ENCODE assay signal across 8 cellular contexts in the genomic region with DNA sequence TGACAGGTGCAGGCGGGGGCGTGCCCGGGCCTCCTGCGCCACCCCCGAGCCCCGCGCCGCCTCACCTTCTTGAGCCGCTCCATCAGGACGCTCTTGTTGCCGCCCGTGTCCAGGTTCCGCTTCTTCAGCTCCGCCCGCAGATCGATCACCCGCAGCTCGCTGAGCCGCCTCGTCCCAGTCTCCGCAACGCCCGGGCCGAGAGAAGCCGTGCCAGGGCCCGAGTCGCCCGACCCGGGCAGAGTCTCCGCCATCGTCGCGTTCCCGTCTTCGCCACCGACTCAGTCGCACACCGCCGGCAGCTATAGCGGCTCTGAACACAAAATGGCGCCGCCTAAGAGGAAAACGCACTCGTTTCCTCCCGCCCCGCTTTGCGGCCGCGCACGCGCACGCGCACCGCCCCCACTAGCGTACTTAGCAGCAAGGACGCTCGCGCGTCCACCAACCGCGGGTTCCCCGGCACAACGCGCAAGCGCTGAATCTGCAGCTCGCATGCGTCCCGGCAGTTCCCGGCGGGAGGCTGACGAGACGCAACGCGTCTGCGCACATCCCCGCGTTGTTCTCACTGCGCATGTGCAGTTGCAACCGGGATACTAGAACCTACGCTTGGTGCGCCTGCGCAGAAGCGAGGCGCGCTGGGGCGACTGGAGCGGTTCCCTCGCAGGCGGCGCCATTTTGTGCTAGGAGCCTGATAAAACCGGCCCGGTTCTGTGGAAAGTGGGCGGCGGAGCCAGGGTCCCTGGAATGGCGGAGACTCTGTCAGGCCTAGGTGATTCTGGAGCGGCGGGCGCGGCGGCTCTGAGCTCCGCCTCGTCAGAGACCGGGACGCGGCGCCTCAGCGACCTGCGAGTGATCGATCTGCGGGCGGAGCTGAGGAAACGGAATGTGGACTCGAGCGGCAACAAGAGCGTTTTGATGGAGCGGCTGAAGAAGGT. TPM values are rescaled to one million over a fixed set of nuclear protein-coding genes. Genes with fewer than 3 reads are reported as not detected.
A peak's percentile ranks its signal among the peaks of the same experiment; 100 is the strongest.
DNase-seq lines count a peak whose midpoint lies in the region; ATAC-seq and TF ChIP-seq lines count a peak whose summit lies in the region.

SAFB (plus strand) TSS at position 619 of the 932 bp plus-strand sequence; CDS start at position 742, 123 bp downstream.
SAFB2 (minus strand) TSS at position 312 of the 932 bp plus-strand sequence; CDS start at position 251, 61 bp downstream.

- no peak for TF ChIP-seq CTCF in lower lobe of right lung (IDR thresholded peaks at IDR 0.05)

- ATAC-seq in GM19468 (IDR thresholded peaks at IDR 0.05; ENCODE audit: extremely low read depth, unreplicated experiment) = peak; percentile 96
- ATAC-seq in lower lobe of right lung = peak; percentile 97 to 98

- POLR2A ChIA-PET in CD8-positive, alpha-beta memory T cell (lab: Charles Lee) = interaction anchor here (0.5 to 2.6 kb wide), 15 partner anchors 13 to 1461 kb away, joined by 3 to 25 read pairs (median 4); partner anchors contain the start of genes CATSPERD, DUS3L, LONP1 and RPL36

- H3K36me3 ChIP-seq in CD8-positive, alpha-beta memory T cell (ENCODE audit: insufficient read depth, low read length) = peaks cover 52% of the 10 kb centered on the region
- H3K36me3 ChIP-seq in lower lobe of right lung = peaks cover 65% of the 10 kb centered on the region

- H3K9me3 Mint-ChIP-seq in CD8-positive, alpha-beta memory T cell = peaks cover 0 to 1% (median 0%) of the 10 kb centered on the region in 5 donors

- H3K4me1 ChIP-seq in CD8-positive, alpha-beta memory T cell (ENCODE audit: insufficient read depth, low read length) = peaks cover 76% of the 10 kb centered on the region
- H3K4me1 ChIP-seq in lower lobe of right lung = peaks cover 74% of the 10 kb centered on the region

- H3K27me3 Mint-ChIP-seq in CD8-positive, alpha-beta memory T cell = peaks cover 0 to 6% of the 10 kb centered on the region in 2 donors

- intact Hi-C loops in lower lobe of right lung (cut with DNase I) = no loop called here

- H3K4me1 Mint-ChIP-seq in CD8-positive, alpha-beta memory T cell = peaks cover 73 to 85% (median 80%) of the 10 kb centered on the region in 3 donors

- peak within 1 kb of the TSS; percentile 93 for H3K27ac ChIP-seq in CD8-positive, alpha-beta memory T cell (ENCODE audit: low read depth, low read length)
- H3K27ac ChIP-seq in lower lobe of right lung = peak within 1 kb of the TSS; percentile 98

- peak within 1 kb of the TSS; percentile 99 to 100 (median 100) for H3K27ac Mint-ChIP-seq in CD8-positive, alpha-beta memory T cell

- peak within 1 kb of the TSS; percentile 90 for H3K4me3 ChIP-seq in CD8-positive, alpha-beta memory T cell (ENCODE audit: low read length)
- peak within 1 kb of the TSS; percentile 99 for H3K4me3 ChIP-seq in lower lobe of right lung

- CTCF ChIA-PET in CD8-positive, alpha-beta memory T cell (lab: Charles Lee) = interaction anchor here (0.6 to 2.7 kb wide), 4 partner anchors 43 to 222 kb away, joined by 3 to 35 read pairs (median 4); partner anchors contain the start of gene RPL36

- peaks cover 12 to 89% (median 23%) of the 10 kb centered on the region in 3 donors for H3K36me3 Mint-ChIP-seq in CD8-positive, alpha-beta memory T cell

- peak; percentile 99 to 100 (median 100) for DNase-seq in CD8-positive, alpha-beta memory T cell
- DNase-seq in HS-5 (ENCODE audit: low read depth) (peak; percentile 97), lower lobe of right lung (peak; percentile 100)
- DNase-seq in NK-92 treated with Interleukin-12 subunit alpha and Interleukin-12 subunit beta, amount 100 ng/mL, for 24 hours (lab: John Stamatoyannopoulos, UW) = peak; percentile 99
- peak; percentile 99 for DNase-seq in activated CD8-positive, alpha-beta memory T cell treated with anti-CD3 and anti-CD28 coated beads for 24 hours
- DNase-seq in effector CD4-positive, alpha-beta T cell = peak; percentile 99
- DNase-seq in stimulated activated CD4-positive, alpha-beta T cell treated with anti-CD3 and anti-CD28 coated beads, TNF-alpha, amount 100 ng/mL, for 24 hours (ENCODE audit: low read depth in 3 of 3) = peak; percentile 98 to 99 (median 99)

- no peaks in the 10 kb centered on the region for H3K9me3 ChIP-seq in CD8-positive, alpha-beta memory T cell (ENCODE audit: low read length)
- H3K9me3 ChIP-seq in lower lobe of right lung = no peaks in the 10 kb centered on the region

- no peaks in the 10 kb centered on the region for H3K27me3 ChIP-seq in CD8-positive, alpha-beta memory T cell (ENCODE audit: insufficient read depth, low read length, poor library complexity, severe bottlenecking)
- no peaks in the 10 kb centered on the region for H3K27me3 ChIP-seq in lower lobe of right lung (ENCODE audit: low read depth)

- H3K4me3 Mint-ChIP-seq in CD8-positive, alpha-beta memory T cell = peak within 1 kb of the TSS; percentile 98 to 100 (median 100)

RNA-seq across cellular contexts. Expression of gene SAFB, which starts in this region (rescaled TPM):
- 100 to 1,000 TPM; 124 to 132 TPM for total RNA-seq in CD8-positive, alpha-beta memory T cell
- 103 TPM for polyA plus RNA-seq in CD8-positive, alpha-beta memory T cell
- 87.1 TPM for total RNA-seq in lower lobe of right lung

RNA-seq across cellular contexts. Expression of gene SAFB2, which starts in this region (rescaled TPM):
- 10 to 100 TPM; 87.8 to 98.2 TPM for total RNA-seq in CD8-positive, alpha-beta memory T cell
- 56.4 TPM for polyA plus RNA-seq in CD8-positive, alpha-beta memory T cell
- 81.8 TPM for total RNA-seq in lower lobe of right lung

Comparison
In these comparisons a context has a peak if more than half of its experiments do, and no peak if none do; other contexts are left out.
1. Peak in every context shown above with its lines: DNase-seq, ATAC-seq, H3K4me3 ChIP-seq and H3K27ac ChIP-seq.